Comparison of ENCODE assay signal across 31 cellular contexts in genomic region chr22:27986937-27987336, GRCh38.
A peak's percentile ranks its signal among the peaks of the same experiment; 100 is the strongest.
DNase-seq lines count a peak whose midpoint lies in the region; FAIRE-seq and TF ChIP-seq lines count a peak whose summit lies in the region.
"Had no signal": no experiment of that assay in that cellular context is flagged by ENCODE, and none has a peak within 500 bp of the region (broad histone marks: within the 10 kb centered on the region; RNA-seq: fewer than 3 reads in every experiment).

No MANE protein-coding gene starts in this region.

- no peak overlapping the region for H3K27ac ChIP-seq in H1 (ENCODE audit: low read depth, low read length)
- H3K27ac ChIP-seq: brain microvascular endothelial cell, epithelial cell of prostate, KMS-11, left lung, neutrophil had no signal

- H3F3A ChIP-seq in Loucy (ENCODE audit: low read depth) = no peaks in the 10 kb centered on the region

- H2BK12ac ChIP-seq in H1 (ENCODE audit: low read depth, low read length) = no peak overlapping the region

- TF ChIP-seq CTCF in Loucy (conservative IDR thresholded peaks at IDR 0.05; ENCODE audit: low read length) (no peak), H1 (IDR thresholded peaks at IDR 0.05; ENCODE audit: control extremely low read depth in 1 of 3, insufficient read depth in 1 of 3, low read depth in 1 of 3, low read length in 3 of 3) (no peak)

- H3K36me3 ChIP-seq in Loucy (ENCODE audit: insufficient read depth, low read length) (peaks cover 85% of the 10 kb centered on the region), H1 (ENCODE audit: control insufficient read depth in 2 of 4, insufficient read depth in 4 of 4, low read length in 3 of 4) (peaks cover 0 to 3% (median 0%) of the 10 kb centered on the region in 4 experiments; a peak in 1 of 8 replicates)
- H3K36me3 ChIP-seq: brain microvascular endothelial cell, neutrophil had no signal

- no peaks in the 10 kb centered on the region for H3K79me1 ChIP-seq in H1 (ENCODE audit: low read depth, low read length)

- H2BK5ac ChIP-seq in H1 (ENCODE audit: low read depth, low read length) = no peak overlapping the region

- H3K9ac ChIP-seq in Loucy (ENCODE audit: low read depth, low read length, poor library complexity, severe bottlenecking) = no peak overlapping the region
- no peak overlapping the region for H3K9ac ChIP-seq in H1 (replicated peaks in 1 of 4; ENCODE audit: extremely low read depth in 1 of 4, low read depth in 3 of 4, low read length in 3 of 4)
- H3K9ac ChIP-seq: KMS-11 had no signal

- H2AFZ ChIP-seq in Loucy (ENCODE audit: low read length) (no peak overlapping the region), H1 (ENCODE audit: low read length) (no peak overlapping the region)

- no peaks in the 10 kb centered on the region for H3K9me3 Mint-ChIP-seq in activated T-cell treated with anti-CD3 and anti-CD28 coated beads, Interleukin-2, amount 50 U/mL, for 24 hours
- H3K9me3 Mint-ChIP-seq: activated naive CD4-positive, alpha-beta T cell treated with anti-CD3 and anti-CD28 coated beads, Interleukin-2, amount 10 ng/mL, durations not matched to agents 7 days and 5 days; CD4-positive, alpha-beta memory T cell; naive thymus-derived CD4-positive, alpha-beta T cell; stimulated activated memory B cell treated with anti-CD40 and anti-IgM and Interleukin-4, amounts not matched to agents 10 μg/mL and 1 μg/mL and 100 μg/mL, for 72 hours had no signal

- no peak overlapping the region for H3K4me3 ChIP-seq in Loucy (ENCODE audit: low read length, poor library complexity, severe bottlenecking)
- no peak overlapping the region for H3K4me3 ChIP-seq in H1 (ENCODE audit: extremely low read depth in 1 of 4, insufficient read depth in 2 of 4, low read depth in 3 of 4, low read length in 4 of 4)
- H3K4me3 ChIP-seq: left lung had no signal

- TF ChIP-seq EP300 in H1 (IDR thresholded peaks at IDR 0.05; ENCODE audit: borderline replicate concordance in 1 of 2, low read depth in 2 of 2, low read length in 2 of 2) = no peak

- H3K27me3 Mint-ChIP-seq in activated T-cell treated with anti-CD3 and anti-CD28 coated beads, Interleukin-2, amount 50 U/mL, for 24 hours = no peaks in the 10 kb centered on the region
- H3K27me3 Mint-ChIP-seq: activated naive CD4-positive, alpha-beta T cell treated with anti-CD3 and anti-CD28 coated beads, Interleukin-2, amount 10 ng/mL, durations not matched to agents 7 days and 5 days; B cell; CD4-positive, alpha-beta memory T cell; naive thymus-derived CD4-positive, alpha-beta T cell; progenitor cell of endocrine pancreas; stimulated activated memory B cell treated with anti-CD40 and anti-IgM and Interleukin-4, amounts not matched to agents 10 μg/mL and 1 μg/mL and 100 μg/mL, for 72 hours had no signal

- no peak overlapping the region for H4K91ac ChIP-seq in H1 (replicated peaks; ENCODE audit: insufficient read length, low read length)

- H2BK15ac ChIP-seq in H1 (ENCODE audit: low read length) = no peak overlapping the region

- no peak overlapping the region for H3K4me3 Mint-ChIP-seq in activated T-cell treated with anti-CD3 and anti-CD28 coated beads, Interleukin-2, amount 50 U/mL, for 24 hours
- H3K4me3 Mint-ChIP-seq: activated naive CD4-positive, alpha-beta T cell treated with anti-CD3 and anti-CD28 coated beads, Interleukin-2, amount 10 ng/mL, durations not matched to agents 7 days and 5 days; B cell; CD4-positive, alpha-beta memory T cell; naive thymus-derived CD4-positive, alpha-beta T cell; stimulated activated memory B cell treated with anti-CD40 and anti-IgM and Interleukin-4, amounts not matched to agents 10 μg/mL and 1 μg/mL and 100 μg/mL, for 72 hours had no signal

- H2BK20ac ChIP-seq in H1 (ENCODE audit: low read length) = no peak overlapping the region

- POLR2A ChIA-PET in H1 (lab: Charles Lee; ENCODE audit: partially characterized antibody) = no interaction called here

- peaks cover 13% of the 10 kb centered on the region for H3K4me1 ChIP-seq in Loucy (ENCODE audit: insufficient read depth, low read length, poor library complexity, severe bottlenecking)
- H3K4me1 ChIP-seq in H1 (replicated peaks in 1 of 4; ENCODE audit: control insufficient read depth in 3 of 4, insufficient read depth in 4 of 4, low read length in 3 of 4) = peaks cover 0 to 10% (median 6%) of the 10 kb centered on the region in 4 experiments; a peak in 5 of 7 replicates
- H3K4me1 ChIP-seq: left lung had no signal

- H3K79me2 ChIP-seq in Loucy (ENCODE audit: insufficient read depth, low read length) = no peaks in the 10 kb centered on the region
- no peaks in the 10 kb centered on the region for H3K79me2 ChIP-seq in H1 (ENCODE audit: control insufficient read depth in 1 of 2, insufficient read depth in 2 of 2, low read length in 2 of 2)

- no peak overlapping the region for H3K23ac ChIP-seq in H1 (ENCODE audit: insufficient read length)

- H4K20me1 ChIP-seq in Loucy (ENCODE audit: insufficient read depth, low read length, poor library complexity, severe bottlenecking) = no peaks in the 10 kb centered on the region
- peaks cover 2 to 4% of the 10 kb centered on the region in 2 experiments for H4K20me1 ChIP-seq in H1 (replicated peaks in 1 of 2; ENCODE audit: control insufficient read depth in 1 of 2, insufficient read depth in 2 of 2, low read length in 2 of 2)

- no peaks in the 10 kb centered on the region for H3K23me2 ChIP-seq in H1 (ENCODE audit: low read depth, low read length)

- TF ChIP-seq RAD21 in H1 (IDR thresholded peaks at IDR 0.05 in 1 of 2, conservative IDR thresholded peaks at IDR 0.05 in 1 of 2; ENCODE audit: low read depth in 2 of 2, low read length in 2 of 2) = no peak

- H3K4me2 ChIP-seq in Loucy (ENCODE audit: low read depth, low read length, poor library complexity, severe bottlenecking) (peak overlapping the region; percentile 38), H1 (ENCODE audit: insufficient read depth in 1 of 2, low read depth in 2 of 2, low read length in 2 of 2) (no peak overlapping the region)
- H3K4me2 ChIP-seq: KMS-11 had no signal

- no peak overlapping the region for H4K5ac ChIP-seq in H1 (ENCODE audit: insufficient read length, low read depth, low read length)

- CTCF ChIA-PET in H1 (lab: Charles Lee; ENCODE audit: partially characterized antibody) = interaction anchor here (1.0 kb wide), 1 partner anchor 23 kb away, joined by 3 read pairs; no protein-coding TSS in a partner anchor

- FAIRE-seq in H1 (lab: Jason Lieb, UNC) = no peak
- FAIRE-seq: colon, D721Med had no signal

- H3K56ac ChIP-seq in H1 (replicated peaks; ENCODE audit: insufficient read length, low read depth, low read length) = no peak overlapping the region

- peak; percentile 6 for DNase-seq in activated T-cell treated with anti-CD3 and anti-CD28 coated beads, Interleukin-2, amount 50 U/mL, for 24 hours
- DNase-seq in activated T-cell treated with anti-CD3 and anti-CD28 coated beads for 4 hours = no peak
- DNase-seq in H1 (ENCODE audit: low read depth in 1 of 2, low spot score in 2 of 2) = peak in 1 of 2 experiments; percentile 35
- DNase-seq in stimulated activated CD8-positive, alpha-beta memory T cell treated with anti-CD3 and anti-CD28 coated beads, Interleukin-4, amount 100 ng/mL, for 48 hours = peak; percentile 20
- no peak for DNase-seq in activated gamma-delta T cell treated with Interleukin-2 at 50 U/mL for 16 hours
- no peak for DNase-seq in cortex of kidney (lab: John Stamatoyannopoulos, UW)
- DNase-seq in T-helper 2 cell = no peak
- DNase-seq: activated CD4-positive, alpha-beta T cell treated with anti-CD3 and anti-CD28 coated beads for 4 hours; activated naive CD4-positive, alpha-beta T cell treated with anti-CD3 and anti-CD28 coated beads, Interleukin-2, amount 10 ng/mL, durations not matched to agents 7 days and 5 days; CD4-positive, alpha-beta memory T cell; effector memory CD4-positive, alpha-beta T cell; midbrain; MM.1S; NCI-H2081 treated with DMSO at 0.1 percent for 48 hours; NCI-H2227 treated with DMSO at 0.1 percent for 48 hours; NCI-H526; NK-92 treated with Interleukin-12 subunit alpha and Interleukin-12 subunit beta, amount 100 ng/mL, for 24 hours; stimulated activated CD4-positive, alpha-beta T cell treated with anti-CD3 and anti-CD28 coated beads, Interleukin-15, amount 100 ng/mL, for 24 hours; stimulated activated CD4-positive, alpha-beta T cell treated with anti-CD3 and anti-CD28 coated beads, Interleukin-4, amount 100 ng/mL, for 4 hours had no signal

- H3K9me2 ChIP-seq in Loucy (replicated peaks; ENCODE audit: low read depth, low read length) = no peaks in the 10 kb centered on the region

- 80% methylated on average over 5 of the region's 5 CpGs; no CpG with 5 or more reads in 1 of the 2 experiments for WGBS in H1 (ENCODE audit: extremely low coverage in 1 of 2, insufficient coverage in 1 of 2, insufficient read length in 1 of 2, insufficient replicate concordance in 2 of 2, low coverage in 1 of 2, low lambda C conversion rate in 2 of 2, missing lambda C conversion rate in 1 of 2), 2 experiments

- no peak overlapping the region for H2AK5ac ChIP-seq in H1 (ENCODE audit: low read depth, low read length)

- no peak overlapping the region for H3K4ac ChIP-seq in H1 (replicated peaks; ENCODE audit: insufficient read length, low read depth, low read length)

- H3K18ac ChIP-seq in H1 (ENCODE audit: extremely low read depth, low read length) = no peak overlapping the region

- peak overlapping the region; percentile 11; the same call in 1 of the 2 replicates for H4K8ac ChIP-seq in H1 (ENCODE audit: extremely low read depth, insufficient read depth, low read length)

- H3K27me3 ChIP-seq in Loucy (ENCODE audit: insufficient read depth, low read length, poor library complexity, severe bottlenecking) (no peaks in the 10 kb centered on the region), H1 (replicated peaks in 1 of 4; ENCODE audit: control insufficient read depth in 3 of 4, extremely low read depth in 1 of 4, insufficient read depth in 3 of 4, low read length in 3 of 4) (no peaks in the 10 kb centered on the region; a peak in 1 of 7 replicates)
- H3K27me3 ChIP-seq: brain microvascular endothelial cell, left lung, neutrophil had no signal

- H3K9me3 ChIP-seq in Loucy (ENCODE audit: insufficient read depth, low read depth, low read length) (no peaks in the 10 kb centered on the region), H1 (ENCODE audit: insufficient read depth in 2 of 2, low read depth in 1 of 2, low read length in 1 of 2) (no peaks in the 10 kb centered on the region)
- H3K9me3 ChIP-seq: left lung, neutrophil had no signal

- peaks cover 4% of the 10 kb centered on the region for H3K4me1 Mint-ChIP-seq in activated T-cell treated with anti-CD3 and anti-CD28 coated beads, Interleukin-2, amount 50 U/mL, for 24 hours (ENCODE audit: low read depth)

- H3K27ac Mint-ChIP-seq in activated T-cell treated with anti-CD3 and anti-CD28 coated beads, Interleukin-2, amount 50 U/mL, for 24 hours = no peak overlapping the region
- H3K27ac Mint-ChIP-seq: activated naive CD4-positive, alpha-beta T cell treated with anti-CD3 and anti-CD28 coated beads, Interleukin-2, amount 10 ng/mL, durations not matched to agents 7 days and 5 days; B cell; stimulated activated memory B cell treated with anti-CD40 and anti-IgM and Interleukin-4, amounts not matched to agents 10 μg/mL and 1 μg/mL and 100 μg/mL, for 72 hours had no signal

- no peak for TF ChIP-seq POLR2A in H1 (IDR thresholded peaks at IDR 0.05; ENCODE audit: control extremely low read depth in 1 of 2, low read depth in 2 of 2, low read length in 2 of 2)

- no peaks in the 10 kb centered on the region for H3K36me3 Mint-ChIP-seq in activated T-cell treated with anti-CD3 and anti-CD28 coated beads, Interleukin-2, amount 50 U/mL, for 24 hours (ENCODE audit: low read depth)
- H3K36me3 Mint-ChIP-seq: activated naive CD4-positive, alpha-beta T cell treated with anti-CD3 and anti-CD28 coated beads, Interleukin-2, amount 10 ng/mL, durations not matched to agents 7 days and 5 days; stimulated activated memory B cell treated with anti-CD40 and anti-IgM and Interleukin-4, amounts not matched to agents 10 μg/mL and 1 μg/mL and 100 μg/mL, for 72 hours had no signal

- no peak overlapping the region for H2BK120ac ChIP-seq in H1 (replicated peaks; ENCODE audit: low read depth, low read length)

- H3K14ac ChIP-seq in H1 (ENCODE audit: insufficient read length) = no peak overlapping the region

Comparison
In these comparisons a context has a peak if more than half of its experiments do, and no peak if none do; other contexts are left out.
1. DNase-seq: peak in activated T-cell treated with anti-CD3 and anti-CD28 coated beads, Interleukin-2, amount 50 U/mL, for 24 hours (single experiment) and stimulated activated CD8-positive, alpha-beta memory T cell treated with anti-CD3 and anti-CD28 coated beads, Interleukin-4, amount 100 ng/mL, for 48 hours (single experiment); none in activated T-cell treated with anti-CD3 and anti-CD28 coated beads for 4 hours (single experiment), activated gamma-delta T cell treated with Interleukin-2 at 50 U/mL for 16 hours (single experiment), cortex of kidney (single experiment) and T-helper 2 cell (0 of 5).